Comparison of ENCODE assay signal across 1 cellular context in genomic region chr9:13554626-13555025, GRCh38.
TF ChIP-seq lines count a peak whose summit lies in the region.

No MANE protein-coding gene starts in this region.

TF ChIP-seq in GM23338, 12 proteins besides CTCF, POLR2A, EP300 and RAD21 (continued from another document):
- TF ChIP-seq ZNF462 (CRISPR knock-in tag; IDR thresholded peaks at IDR 0.05) (no peak), REST (IDR thresholded peaks at IDR 0.05; ENCODE audit: unreplicated experiment) (no peak), ZNF331 (CRISPR knock-in tag; IDR thresholded peaks at IDR 0.05; ENCODE audit: low read depth) (no peak), EZH2 (IDR thresholded peaks at IDR 0.05; ENCODE audit: low read depth, unreplicated experiment) (no peak), ETS1 (IDR thresholded peaks at IDR 0.05) (no peak)
